In genomic region chr14:33938131-33938949, GRCh38 we compare ENCODE assay signal across 10 cellular contexts. TPM values are rescaled to one million over a fixed set of nuclear protein-coding genes. Genes with fewer than 3 reads are reported as not detected.
DNase-seq lines count a peak whose midpoint lies in the region; ATAC-seq and TF ChIP-seq lines count a peak whose summit lies in the region.
"Had no signal": no experiment of that assay in that cellular context is flagged by ENCODE, and none has a peak within 500 bp of the region (broad histone marks: within the 10 kb centered on the region; RNA-seq: fewer than 3 reads in every experiment).

No MANE protein-coding gene starts in this region.

- H3K27me3 ChIP-seq in ACC112 (ENCODE audit: insufficient read depth, low read length) (no peaks in the 10 kb centered on the region), trophoblast cell (ENCODE audit: insufficient read depth, low read length) (no peaks in the 10 kb centered on the region)
- H3K27me3 ChIP-seq in CD4-positive, alpha-beta T cell (ENCODE audit: control insufficient read depth, insufficient read depth, low read length): no peaks in the 10 kb centered on the region

- H3K4ac ChIP-seq in trophoblast cell (ENCODE audit: low read depth, low read length): no peak overlapping the region

- CTCF ChIA-PET in activated CD4-positive, alpha-beta memory T cell treated with anti-CD3 and anti-CD28 coated beads, Interleukin-2, amount 10 ng/mL, durations not matched to agents 7 days and 5 days (lab: Charles Lee): no interaction called here
- CTCF ChIA-PET in CD4-positive, alpha-beta T cell (lab: Charles Lee): no interaction called here

- peak overlapping the region; percentile 29; the same call in 1 of the 2 replicates for H3K27ac ChIP-seq in ACC112 (ENCODE audit: low read depth, low read length)
- H3K27ac ChIP-seq in trophoblast cell (ENCODE audit: low read depth, low read length): no peak overlapping the region
- H3K27ac ChIP-seq in CD4-positive, alpha-beta T cell (ENCODE audit: low read depth, low read length): no peak overlapping the region

- H3K4me2 ChIP-seq in trophoblast cell (ENCODE audit: low read length): peak overlapping the region; percentile 44

- no peaks in the 10 kb centered on the region for H3K9me3 Mint-ChIP-seq in activated CD4-positive, alpha-beta memory T cell treated with anti-CD3 and anti-CD28 coated beads, Interleukin-2, amount 10 ng/mL, durations not matched to agents 7 days and 5 days
- no peaks in the 10 kb centered on the region for H3K9me3 Mint-ChIP-seq in activated T-helper 2 cell treated with anti-CD3 and anti-CD28 coated beads, Interferon-gamma antibody, Interleukin-2, Interleukin-4, amounts not matched to agents 10 μg/mL and 5 μg/mL and 100 μg/mL, durations not matched to agents 14 hours and 24 hours and 36 hours
- no peaks in the 10 kb centered on the region for H3K9me3 Mint-ChIP-seq in CD4-positive, alpha-beta T cell

- H4K8ac ChIP-seq in trophoblast cell (ENCODE audit: low read depth, low read length): no peak overlapping the region

- POLR2A ChIA-PET in activated CD4-positive, alpha-beta memory T cell treated with anti-CD3 and anti-CD28 coated beads, Interleukin-2, amount 10 ng/mL, durations not matched to agents 7 days and 5 days (lab: Charles Lee): no interaction called here
- POLR2A ChIA-PET in CD4-positive, alpha-beta T cell (lab: Charles Lee): no interaction called here

- H2BK12ac ChIP-seq in trophoblast cell (ENCODE audit: low read length): no peak overlapping the region

- H4K12ac ChIP-seq in trophoblast cell (ENCODE audit: low read depth, low read length): no peak overlapping the region

- intact Hi-C loops in activated T-helper 2 cell treated with anti-CD3 and anti-CD28 coated beads, Interferon-gamma antibody, Interleukin-2, Interleukin-4, amounts not matched to agents 10 μg/mL and 5 μg/mL and 100 μg/mL, durations not matched to agents 14 hours and 24 hours and 36 hours (cut with micrococcal nuclease): no loop called here
- intact Hi-C loops in CD4-positive, alpha-beta T cell (cut with DNase I, micrococcal nuclease): no loop called here

- WGBS in trophoblast cell (ENCODE audit: extremely low coverage, insufficient coverage, insufficient read length): no CpG with 5 or more reads among the region's 20 CpGs

- H3K14ac ChIP-seq in trophoblast cell (ENCODE audit: low read length): no peak overlapping the region

- H3K36me3 ChIP-seq in ACC112 (ENCODE audit: insufficient read depth, low read length) (no peaks in the 10 kb centered on the region), trophoblast cell (ENCODE audit: control insufficient read depth in 1 of 2, insufficient read depth in 2 of 2, low read length in 2 of 2) (no peaks in the 10 kb centered on the region)

- no peak overlapping the region for H3K18ac ChIP-seq in trophoblast cell (ENCODE audit: low read length)

- H3K9ac ChIP-seq in trophoblast cell (ENCODE audit: low read length): no peak overlapping the region

- H2AK5ac ChIP-seq in trophoblast cell (ENCODE audit: low read length): no peak overlapping the region

- no peaks in the 10 kb centered on the region for H3K79me1 ChIP-seq in trophoblast cell (ENCODE audit: low read length)

- H3K79me2 ChIP-seq in ACC112 (ENCODE audit: control insufficient read depth, insufficient read depth, low read length, unreplicated experiment) (no peaks in the 10 kb centered on the region), trophoblast cell (ENCODE audit: control insufficient read depth, insufficient read depth, low read length, poor library complexity) (no peaks in the 10 kb centered on the region)

- H2BK120ac ChIP-seq in trophoblast cell (ENCODE audit: insufficient read depth, low read length, poor library complexity): no peak overlapping the region

- no peak overlapping the region for H3K23ac ChIP-seq in trophoblast cell (ENCODE audit: low read length)

- H3K27me3 Mint-ChIP-seq in activated CD4-positive, alpha-beta memory T cell treated with anti-CD3 and anti-CD28 coated beads, Interleukin-2, amount 10 ng/mL, durations not matched to agents 7 days and 5 days: peaks cover 2% of the 10 kb centered on the region
- H3K27me3 Mint-ChIP-seq in activated T-helper 2 cell treated with anti-CD3 and anti-CD28 coated beads, Interferon-gamma antibody, Interleukin-2, Interleukin-4, amounts not matched to agents 10 μg/mL and 5 μg/mL and 100 μg/mL, durations not matched to agents 14 hours and 24 hours and 36 hours (ENCODE audit: low read depth): peaks cover 5% of the 10 kb centered on the region
- H3K27me3 Mint-ChIP-seq in CD4-positive, alpha-beta T cell: no peaks in the 10 kb centered on the region

- H3K36me3 Mint-ChIP-seq in activated CD4-positive, alpha-beta memory T cell treated with anti-CD3 and anti-CD28 coated beads, Interleukin-2, amount 10 ng/mL, durations not matched to agents 7 days and 5 days (ENCODE audit: low read depth): no peaks in the 10 kb centered on the region
- peaks cover 48% of the 10 kb centered on the region for H3K36me3 Mint-ChIP-seq in activated T-helper 2 cell treated with anti-CD3 and anti-CD28 coated beads, Interferon-gamma antibody, Interleukin-2, Interleukin-4, amounts not matched to agents 10 μg/mL and 5 μg/mL and 100 μg/mL, durations not matched to agents 14 hours and 24 hours and 36 hours (ENCODE audit: low read depth)
- H3K36me3 Mint-ChIP-seq in CD4-positive, alpha-beta T cell (ENCODE audit: low read depth): no peaks in the 10 kb centered on the region

- no peak overlapping the region for H4K91ac ChIP-seq in trophoblast cell (ENCODE audit: low read depth, low read length)

- no peak overlapping the region for H3K4me3 Mint-ChIP-seq in activated CD4-positive, alpha-beta memory T cell treated with anti-CD3 and anti-CD28 coated beads, Interleukin-2, amount 10 ng/mL, durations not matched to agents 7 days and 5 days
- H3K4me3 Mint-ChIP-seq in activated T-helper 2 cell treated with anti-CD3 and anti-CD28 coated beads, Interferon-gamma antibody, Interleukin-2, Interleukin-4, amounts not matched to agents 10 μg/mL and 5 μg/mL and 100 μg/mL, durations not matched to agents 14 hours and 24 hours and 36 hours (ENCODE audit: low read depth): no peak overlapping the region
- H3K4me3 Mint-ChIP-seq in CD4-positive, alpha-beta T cell: no peak overlapping the region
- H3K4me3 Mint-ChIP-seq: B cell had no signal

- no peak overlapping the region for H3K27ac Mint-ChIP-seq in activated CD4-positive, alpha-beta memory T cell treated with anti-CD3 and anti-CD28 coated beads, Interleukin-2, amount 10 ng/mL, durations not matched to agents 7 days and 5 days
- no peak overlapping the region for H3K27ac Mint-ChIP-seq in activated T-helper 2 cell treated with anti-CD3 and anti-CD28 coated beads, Interferon-gamma antibody, Interleukin-2, Interleukin-4, amounts not matched to agents 10 μg/mL and 5 μg/mL and 100 μg/mL, durations not matched to agents 14 hours and 24 hours and 36 hours
- H3K27ac Mint-ChIP-seq in CD4-positive, alpha-beta T cell: no peak overlapping the region
- H3K27ac Mint-ChIP-seq: B cell had no signal

- H3K4me1 ChIP-seq in ACC112 (ENCODE audit: control insufficient read depth, insufficient read depth, low read length, unreplicated experiment): peaks cover 14% of the 10 kb centered on the region
- peaks cover 5 to 6% of the 10 kb centered on the region in 2 experiments for H3K4me1 ChIP-seq in trophoblast cell (ENCODE audit: control insufficient read depth in 1 of 2, insufficient read depth in 2 of 2, low read length in 2 of 2)

- H3K9me3 ChIP-seq in trophoblast cell (ENCODE audit: insufficient read depth, low read depth, low read length): no peaks in the 10 kb centered on the region
- H3K9me3 ChIP-seq in CD4-positive, alpha-beta T cell (ENCODE audit: control insufficient read depth, low read length): no peaks in the 10 kb centered on the region

- no peak for TF ChIP-seq CTCF in CD4-positive, alpha-beta T cell (IDR thresholded peaks at IDR 0.05)

- ATAC-seq in HG03442 (IDR thresholded peaks at IDR 0.05; ENCODE audit: unreplicated experiment): peak; percentile 57
- no peak for ATAC-seq in CD4-positive, alpha-beta T cell (ENCODE audit: poor library complexity)

- DNase-seq in RPMI7951 (ENCODE audit: low read depth) (peak; percentile 81), globus pallidus (ENCODE audit: low spot score) (peak; percentile 68), trophoblast cell (peak; percentile 34 to 66)
- no peak for DNase-seq in activated CD4-positive, alpha-beta memory T cell treated with anti-CD3 and anti-CD28 coated beads, Interleukin-2, amount 10 ng/mL, durations not matched to agents 7 days and 5 days
- DNase-seq in activated T-helper 2 cell treated with anti-CD3 and anti-CD28 coated beads, Interferon-gamma antibody, Interleukin-2, Interleukin-4, amounts not matched to agents 10 μg/mL and 5 μg/mL and 100 μg/mL, durations not matched to agents 14 hours and 24 hours and 36 hours (ENCODE audit: low spot score): no peak
- DNase-seq in CD4-positive, alpha-beta T cell: no peak

- H3K4me3 ChIP-seq in ACC112 (ENCODE audit: low read depth, low read length): peak overlapping the region; percentile 51
- no peak overlapping the region for H3K4me3 ChIP-seq in trophoblast cell (ENCODE audit: low read depth, low read length)

- H2BK5ac ChIP-seq in trophoblast cell (ENCODE audit: low read depth, low read length, poor library complexity): no peak overlapping the region

- H3K4me1 Mint-ChIP-seq in activated CD4-positive, alpha-beta memory T cell treated with anti-CD3 and anti-CD28 coated beads, Interleukin-2, amount 10 ng/mL, durations not matched to agents 7 days and 5 days: no peaks in the 10 kb centered on the region
- peaks cover 25% of the 10 kb centered on the region for H3K4me1 Mint-ChIP-seq in activated T-helper 2 cell treated with anti-CD3 and anti-CD28 coated beads, Interferon-gamma antibody, Interleukin-2, Interleukin-4, amounts not matched to agents 10 μg/mL and 5 μg/mL and 100 μg/mL, durations not matched to agents 14 hours and 24 hours and 36 hours (ENCODE audit: low read depth)
- no peaks in the 10 kb centered on the region for H3K4me1 Mint-ChIP-seq in CD4-positive, alpha-beta T cell (ENCODE audit: low read depth)
- H3K4me1 Mint-ChIP-seq: B cell had no signal

- H2AFZ ChIP-seq in ACC112 (ENCODE audit: low read length, unreplicated experiment) (peak overlapping the region; percentile 74), trophoblast cell (ENCODE audit: insufficient read depth, low read length, poor library complexity) (peak overlapping the region; percentile 6)

RNA-seq across cellular contexts. Expression of gene EGLN3, which starts 12.5 kb away (rescaled TPM):
- 3.2 and 4.4 TPM in 2 replicates for total RNA-seq in RPMI7951 (2014; rRNA removed; shearing (Covaris generic))
- 40.4 and 40.5 TPM in 2 replicates for polyA plus RNA-seq in trophoblast cell (2013)
- 10 to 100 TPM; 10.9 to 12.0 TPM for total RNA-seq in activated CD4-positive, alpha-beta memory T cell treated with anti-CD3 and anti-CD28 coated beads, Interleukin-2, amount 10 ng/mL, durations not matched to agents 7 days and 5 days
- total RNA-seq in activated T-helper 2 cell treated with anti-CD3 and anti-CD28 coated beads, Interferon-gamma antibody, Interleukin-2, Interleukin-4, amounts not matched to agents 10 μg/mL and 5 μg/mL and 100 μg/mL, durations not matched to agents 14 hours and 24 hours and 36 hours: 16.0 and 17.0 TPM in 2 replicates
- 1 to 10 TPM; 1.1 to 1.3 TPM for total RNA-seq in CD4-positive, alpha-beta T cell
- polyA plus RNA-seq: neural cell had no signal

Comparison
In these comparisons a context has a peak if more than half of its experiments do, and no peak if none do; other contexts are left out.
1. DNase-seq: peak in RPMI7951 (single experiment), globus pallidus (single experiment) and trophoblast cell (2 of 2); none in activated CD4-positive, alpha-beta memory T cell treated with anti-CD3 and anti-CD28 coated beads, Interleukin-2, amount 10 ng/mL, durations not matched to agents 7 days and 5 days (single experiment), activated T-helper 2 cell treated with anti-CD3 and anti-CD28 coated beads, Interferon-gamma antibody, Interleukin-2, Interleukin-4, amounts not matched to agents 10 μg/mL and 5 μg/mL and 100 μg/mL, durations not matched to agents 14 hours and 24 hours and 36 hours (single experiment) and CD4-positive, alpha-beta T cell (0 of 10).